In the genomic region with DNA sequence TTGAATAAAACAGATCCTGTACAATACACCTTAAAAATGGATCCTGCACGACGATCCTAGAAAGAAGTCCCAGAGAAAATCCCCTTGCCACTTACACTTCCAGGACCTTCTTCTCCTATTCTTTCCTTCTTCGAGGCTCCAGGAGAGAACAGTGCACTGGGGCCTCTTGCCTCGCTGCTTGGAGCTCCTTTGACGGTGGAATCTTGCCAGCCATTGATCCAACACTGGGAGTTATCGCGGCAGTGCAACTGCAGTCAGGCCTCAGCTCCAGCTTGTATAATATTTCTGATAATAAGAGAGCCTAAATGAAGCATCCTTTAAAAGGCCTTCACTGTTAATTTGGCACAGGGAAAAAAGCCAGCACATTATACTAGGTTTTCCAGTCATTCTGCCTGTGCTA, we compare ENCODE assay signal across 20 cellular contexts.
"Had no signal": no experiment of that assay in that cellular context is flagged by ENCODE, and none has a peak within 500 bp of the region (broad histone marks: within the 10 kb centered on the region; RNA-seq: fewer than 3 reads in every experiment).

No MANE protein-coding gene starts in this region.

- H3K4me1 ChIP-seq: left lung had no signal

- DNase-seq: dermis blood vessel endothelial cell; dorsolateral prefrontal cortex; effector CD4-positive, alpha-beta T cell; effector memory CD4-positive, alpha-beta T cell; foreskin fibroblast; foreskin melanocyte; gastrocnemius medialis; glutamatergic neuron; heart right ventricle; hippocampal formation; left cardiac atrium; left lung; left ventricle myocardium superior; lower lobe of right lung; mesendoderm; midbrain; naive B cell had no signal

- H3K36me3 Mint-ChIP-seq: memory B cell, naive B cell had no signal

- H3K4me3 Mint-ChIP-seq: memory B cell, naive B cell had no signal

- ATAC-seq: gastrocnemius medialis, heart right ventricle, left cardiac atrium, left lung, left ventricle myocardium superior, lower lobe of right lung had no signal

- H3K4me3 ChIP-seq: coronary artery, dorsolateral prefrontal cortex, esophagus muscularis mucosa, gastrocnemius medialis, heart right ventricle, left lung, lower lobe of right lung had no signal

- H3K27me3 ChIP-seq: dorsolateral prefrontal cortex, esophagus muscularis mucosa, gastrocnemius medialis, left lung had no signal

- H3K9me3 Mint-ChIP-seq: memory B cell, naive B cell had no signal

- H3K27ac Mint-ChIP-seq: memory B cell had no signal

- H3K27ac ChIP-seq: coronary artery, dorsolateral prefrontal cortex, esophagus muscularis mucosa, gastrocnemius medialis, heart right ventricle, left lung, lower lobe of right lung had no signal

- H3K9me3 ChIP-seq: esophagus muscularis mucosa, gastrocnemius medialis, heart right ventricle, left lung, lower lobe of right lung had no signal

- H3K36me3 ChIP-seq: esophagus muscularis mucosa, gastrocnemius medialis, heart right ventricle, left lung, lower lobe of right lung had no signal
